ENCODE assay signal across 8 cellular contexts in genomic region chr17:50139950-50140885, GRCh38. TPM values are rescaled to one million over a fixed set of nuclear protein-coding genes. Genes with fewer than 3 reads are reported as not detected.
DNase-seq lines count a peak whose midpoint lies in the region; ATAC-seq and TF ChIP-seq lines count a peak whose summit lies in the region.

No MANE protein-coding gene starts in this region.

- ATAC-seq in HG03342 (IDR thresholded peaks at IDR 0.05; ENCODE audit: unreplicated experiment), result peak; percentile 62

- no peaks in the 10 kb centered on the region for H3K9me3 ChIP-seq in thymus (ENCODE audit: control insufficient read depth)

- TF ChIP-seq CTCF in GM10266 (IDR thresholded peaks at IDR 0.05; ENCODE audit: control insufficient read depth, insufficient read depth, low read depth, missing control alignments), result peak; percentile 93
- TF ChIP-seq CTCF in fibroblast of the aortic adventitia (IDR thresholded peaks at IDR 0.05; ENCODE audit: insufficient read depth, low read length), result peak; percentile 88

- DNase-seq in GM10266 (ENCODE audit: extremely low spot score) (peak; percentile 90), RPMI7951 (ENCODE audit: low read depth) (peak; percentile 54), fibroblast of the aortic adventitia (ENCODE audit: low read depth) (peak; percentile 79), nucleus accumbens (lab: John Stamatoyannopoulos, UW) (peak in 48 of 56 donors; percentile 22 to 85 (median 52)), NCI-H2107 treated with DMSO at 0.1 percent for 48 hours (lab: John Stamatoyannopoulos, UW; ENCODE audit: unreplicated experiment) (no peak)
- DNase-seq in activated T-helper 1 cell treated with anti-CD3 and anti-CD28 coated beads, Interleukin-2, amount 50 U/mL, for 16 hours (ENCODE audit: low read depth in 1 of 2, low spot score in 1 of 2), result peak; percentile 62 to 68

- H3K36me3 ChIP-seq in thymus (ENCODE audit: control insufficient read depth, insufficient read depth), result peaks cover 100% of the 10 kb centered on the region

- peaks cover 2% of the 10 kb centered on the region for H3K4me1 ChIP-seq in thymus (ENCODE audit: control insufficient read depth, insufficient read depth, low read length)

- no peaks in the 10 kb centered on the region for H3K27me3 ChIP-seq in thymus (ENCODE audit: control insufficient read depth, insufficient read depth)

- 40% methylated on average over 19 of the region's 19 CpGs for WGBS in thymus

- H3K27ac ChIP-seq in thymus (ENCODE audit: low read depth), result peak overlapping the region; percentile 46

- H3K4me3 ChIP-seq in fibroblast of the aortic adventitia (ENCODE audit: low read depth, low read length) (no peak overlapping the region), thymus (ENCODE audit: low read length) (no peak overlapping the region)

RNA-seq across cellular contexts. Expression of gene SAMD14, which starts 10.3 kb away (rescaled TPM):
- 0.10 and 0.24 TPM in 2 replicates for total RNA-seq in RPMI7951 (2014; rRNA removed; shearing (Covaris generic))
- 1.6 and 5.1 TPM in 2 replicates for total RNA-seq in fibroblast of the aortic adventitia (ENCODE audit: low replicate concordance)
- polyA plus RNA-seq in thymus, result 0.62 TPM

RNA-seq across cellular contexts. Expression of gene PPP1R9B, which starts 10.3 kb away (rescaled TPM):
- 9.5 and 12.8 TPM in 2 replicates for total RNA-seq in RPMI7951 (2014; rRNA removed; shearing (Covaris generic))
- 59.3 and 85.4 TPM in 2 replicates for total RNA-seq in fibroblast of the aortic adventitia (ENCODE audit: low replicate concordance)
- 47.9 TPM for polyA plus RNA-seq in thymus

RNA-seq across cellular contexts. Expression of gene SGCA, which starts 25.6 kb away (rescaled TPM):
- total RNA-seq in RPMI7951 (2014; rRNA removed; shearing (Covaris generic)), result not detected in 2 replicates
- total RNA-seq in fibroblast of the aortic adventitia (ENCODE audit: low replicate concordance), result 0.65 and 0.90 TPM in 2 replicates
- polyA plus RNA-seq in thymus, result 5.4 TPM

RNA-seq across cellular contexts. Expression of gene PDK2, which starts 45.1 kb away (rescaled TPM):
- 13.9 and 19.2 TPM in 2 replicates for total RNA-seq in RPMI7951 (2014; rRNA removed; shearing (Covaris generic))
- 13.2 and 37.8 TPM in 2 replicates for total RNA-seq in fibroblast of the aortic adventitia (ENCODE audit: low replicate concordance)
- 14.5 TPM for polyA plus RNA-seq in thymus
